In genomic region chr11:8917157-8917820, GRCh38 we compare ENCODE assay signal across 10 cellular contexts. TPM values are rescaled to one million over a fixed set of nuclear protein-coding genes. Genes with fewer than 3 reads are reported as not detected.
DNase-seq lines count a peak whose midpoint lies in the region; ATAC-seq and TF ChIP-seq lines count a peak whose summit lies in the region.
"Had no signal": no experiment of that assay in that cellular context is flagged by ENCODE, and none has a peak within 500 bp of the region (broad histone marks: within the 10 kb centered on the region; RNA-seq: fewer than 3 reads in every experiment).

No MANE protein-coding gene starts in this region.

- TF ChIP-seq CTCF in fibroblast of pulmonary artery (IDR thresholded peaks at IDR 0.05; ENCODE audit: low read length, missing control alignments): no peak
- no peak for TF ChIP-seq CTCF in prostate gland (IDR thresholded peaks at IDR 0.05)

- no peaks in the 10 kb centered on the region for H3K27me3 ChIP-seq in prostate gland (replicated peaks; ENCODE audit: insufficient read depth)

- WGBS in prostate gland: 39% methylated on average over 5 of the region's 5 CpGs

- peak overlapping the region; percentile 39 to 43 for H3K27ac ChIP-seq in prostate gland

- H3K4me3 ChIP-seq in fibroblast of pulmonary artery (replicated peaks; ENCODE audit: low read depth, low read length): no peak overlapping the region
- H3K4me3 ChIP-seq in prostate gland: no peak overlapping the region

- no peaks in the 10 kb centered on the region for H3K9me3 ChIP-seq in prostate gland

- no peaks in the 10 kb centered on the region for H3K4me1 ChIP-seq in prostate gland (replicated peaks)

- no peaks in the 10 kb centered on the region for H3K36me3 ChIP-seq in prostate gland

- DNase-seq in EL: peak; percentile 94
- DNase-seq in fibroblast of pulmonary artery (ENCODE audit: low read depth): peak; percentile 91
- DNase-seq in prostate gland (ENCODE audit: low spot score): peak; percentile 43
- no peak for DNase-seq in stimulated activated CD4-positive, alpha-beta T cell treated with anti-CD3 and anti-CD28 coated beads, Interleukin-1b, Interleukin-23, amount 100 ng/mL, for 48 hours
- no peak for DNase-seq in NCI-H1092 (lab: John Stamatoyannopoulos, UW)
- DNase-seq: activated naive CD4-positive, alpha-beta T cell treated with anti-CD3 and anti-CD28 coated beads for 36 hours; naive thymus-derived CD8-positive, alpha-beta T cell had no signal

- TF ChIP-seq POLR2A in prostate gland (IDR thresholded peaks at IDR 0.05): no peak

- intact Hi-C loops in prostate gland (cut with DNase I): loop anchor here (2.0 kb wide), 1 partner anchor 42 kb away; no protein-coding TSS in a partner anchor

- peak; percentile 96 for ATAC-seq in SK-N-SH treated with all-trans-retinoic acid at 6 μM for 48 hours
- no peak for ATAC-seq in GM21825 (IDR thresholded peaks at IDR 0.05; ENCODE audit: unreplicated experiment)
- ATAC-seq in GM19035 (IDR thresholded peaks at IDR 0.05; ENCODE audit: unreplicated experiment): no peak
- ATAC-seq: naive thymus-derived CD8-positive, alpha-beta T cell had no signal

TF ChIP-seq in SK-N-SH treated with all-trans-retinoic acid at 6 μM for 48 hours, 23 proteins besides CTCF, POLR2A, EP300 and RAD21:
- TF ChIP-seq PATZ1 (CRISPR knock-in tag; IDR thresholded peaks at IDR 0.05; ENCODE audit: borderline replicate concordance) (no peak), CSDC2 (CRISPR knock-in tag; IDR thresholded peaks at IDR 0.05) (0 out of 2 replicates have a peak, but pooled peaks have one; percentile 18), OSR1 (CRISPR knock-in tag; IDR thresholded peaks at IDR 0.05) (no peak), BACH2 (CRISPR knock-in tag; IDR thresholded peaks at IDR 0.05; ENCODE audit: borderline replicate concordance) (no peak), ARNTL (CRISPR knock-in tag; IDR thresholded peaks at IDR 0.05; ENCODE audit: borderline replicate concordance, low read depth) (no peak)

RNA-seq across cellular contexts. Expression of gene AKIP1, which starts 6.3 kb away (rescaled TPM):
- total RNA-seq in prostate gland: 10 to 100 TPM; 23.8 to 47.1 TPM

RNA-seq across cellular contexts. Expression of gene C11orf16, which starts 15.5 kb away (rescaled TPM):
- total RNA-seq in prostate gland: not detected
- total RNA-seq: activated naive CD4-positive, alpha-beta T cell treated with anti-CD3 and anti-CD28 coated beads for 36 hours; naive thymus-derived CD8-positive, alpha-beta T cell had no signal

RNA-seq across cellular contexts. Expression of gene ASCL3, which starts 25.5 kb away (rescaled TPM):
- total RNA-seq in prostate gland: not detected
- total RNA-seq: activated naive CD4-positive, alpha-beta T cell treated with anti-CD3 and anti-CD28 coated beads for 36 hours; naive thymus-derived CD8-positive, alpha-beta T cell had no signal

RNA-seq across cellular contexts. Expression of gene TMEM9B, which starts 47.0 kb away (rescaled TPM):
- total RNA-seq in prostate gland: 10 to 100 TPM; 51.3 to 58.9 TPM

Comparison
In these comparisons a context has a peak if more than half of its experiments do, and no peak if none do; other contexts are left out.
1. DNase-seq: peak in EL (single experiment), fibroblast of pulmonary artery (single experiment) and prostate gland (single experiment); none in stimulated activated CD4-positive, alpha-beta T cell treated with anti-CD3 and anti-CD28 coated beads, Interleukin-1b, Interleukin-23, amount 100 ng/mL, for 48 hours (single experiment) and NCI-H1092 (single experiment).